ENCODE assay signal across 23 cellular contexts in genomic region chr17:73624496-73624988, GRCh38. TPM values are rescaled to one million over a fixed set of nuclear protein-coding genes. Genes with fewer than 3 reads are reported as not detected.
"Had no signal": no experiment of that assay in that cellular context is flagged by ENCODE, and none has a peak within 500 bp of the region (broad histone marks: within the 10 kb centered on the region; RNA-seq: fewer than 3 reads in every experiment).

No MANE protein-coding gene starts in this region.

- H3K4me1 Mint-ChIP-seq: central memory CD8-positive, alpha-beta T cell; natural killer cell had no signal

- H3K9me3 ChIP-seq: mucosa of descending colon, prostate gland had no signal

- DNase-seq: activated CD4-positive, alpha-beta T cell treated with anti-CD3 and anti-CD28 coated beads for 48 hours; activated CD8-positive, alpha-beta T cell treated with anti-CD3 and anti-CD28 coated beads for 36 hours; activated gamma-delta T cell; activated T-cell treated with anti-CD3 and anti-CD28 coated beads, Interleukin-2, amount 50 U/mL, for 4 hours; cortex of kidney; effector CD4-positive, alpha-beta T cell; head of caudate nucleus; left colon; natural killer cell; right cardiac atrium; stimulated activated CD4-positive, alpha-beta T cell treated with anti-CD3 and anti-CD28 coated beads, Interleukin-4, amount 100 ng/mL, for 4 hours; stimulated activated CD8-positive, alpha-beta memory T cell treated with anti-CD3 and anti-CD28 coated beads, Interleukin-4, amount 100 ng/mL, for 48 hours; stimulated activated naive CD8-positive, alpha-beta T cell treated with anti-CD3 and anti-CD28 coated beads, Interleukin-15, Interleukin-2, amounts not matched to agents 100 U/mL and 50 U/mL, for 24 hours; T-helper 2 cell; upper lobe of left lung had no signal

- H3K27ac ChIP-seq: upper lobe of left lung had no signal

- H3K36me3 Mint-ChIP-seq: natural killer cell had no signal

- H3K36me3 ChIP-seq: prostate gland, upper lobe of left lung had no signal

- H3K27me3 ChIP-seq: upper lobe of left lung had no signal

- H3K27ac Mint-ChIP-seq: activated CD8-positive, alpha-beta T cell treated with anti-CD3 and anti-CD28 coated beads for 36 hours; activated naive CD4-positive, alpha-beta T cell treated with anti-CD3 and anti-CD28 coated beads, Interleukin-2, amount 50 U/mL, for 72 hours; natural killer cell; WTC11 had no signal

- H3K9me3 Mint-ChIP-seq: activated CD8-positive, alpha-beta T cell treated with anti-CD3 and anti-CD28 coated beads for 36 hours; central memory CD8-positive, alpha-beta T cell; natural killer cell had no signal

- H3K4me3 ChIP-seq: mucosa of descending colon, prostate gland, skin epidermis, upper lobe of left lung had no signal

- H3K4me1 ChIP-seq: prostate gland, upper lobe of left lung had no signal

- H3K4me3 Mint-ChIP-seq: activated CD8-positive, alpha-beta T cell treated with anti-CD3 and anti-CD28 coated beads for 36 hours; activated T-cell treated with anti-CD3 and anti-CD28 coated beads, Interleukin-2, amount 50 U/mL, for 4 hours; central memory CD8-positive, alpha-beta T cell; natural killer cell; WTC11 had no signal

- H3K27me3 Mint-ChIP-seq: activated CD8-positive, alpha-beta T cell treated with anti-CD3 and anti-CD28 coated beads for 36 hours had no signal

RNA-seq across cellular contexts. Expression of gene SDK2, which starts 19.7 kb away (rescaled TPM):
- total RNA-seq: endothelial cell of umbilical vein, lung microvascular endothelial cell had no signal
